ENCODE assay signal across 18 cellular contexts in genomic region chrX:1902901-1903379, GRCh38.
A peak's percentile ranks its signal among the peaks of the same experiment; 100 is the strongest.
DNase-seq lines count a peak whose midpoint lies in the region; ATAC-seq, FAIRE-seq and TF ChIP-seq lines count a peak whose summit lies in the region.
"Had no signal": no experiment of that assay in that cellular context is flagged by ENCODE, and none has a peak within 500 bp of the region (broad histone marks: within the 10 kb centered on the region; RNA-seq: fewer than 3 reads in every experiment).

No MANE protein-coding gene starts in this region.

- CTCF ChIA-PET in HepG2 (lab: Yijun Ruan, JAX; ENCODE audit: low intra/inter-chr PET ratio, low total read pairs), result no interaction called here

- H3K4me2 ChIP-seq in HepG2 (ENCODE audit: low read depth, low read length) (peak overlapping the region; percentile 26; the same call in 1 of the 2 replicates), astrocyte (ENCODE audit: low read length) (peak overlapping the region; percentile 55)

- H2AFZ ChIP-seq in HepG2 (ENCODE audit: low read length) (no peak overlapping the region), astrocyte (ENCODE audit: low read depth, low read length) (no peak overlapping the region)

- H4K20me1 ChIP-seq in HepG2 (ENCODE audit: insufficient read depth, low read length) (no peaks in the 10 kb centered on the region), astrocyte (ENCODE audit: insufficient read depth, low read length) (no peaks in the 10 kb centered on the region)

- TF ChIP-seq POLR2A in HepG2 (IDR thresholded peaks at IDR 0.05; ENCODE audit: insufficient read depth in 1 of 2, low read depth in 2 of 2, low read length in 2 of 2) (no peak), right lobe of liver (IDR thresholded peaks at IDR 0.05) (no peak)

- no peaks in the 10 kb centered on the region for H3K9me3 ChIP-seq in HepG2 (ENCODE audit: low read length)
- no peaks in the 10 kb centered on the region for H3K9me3 ChIP-seq in right lobe of liver
- H3K9me3 ChIP-seq in astrocyte (ENCODE audit: insufficient read depth, low read depth, low read length), result no peaks in the 10 kb centered on the region
- peaks cover 0 to 16% (median 0%) of the 10 kb centered on the region in 11 donors for H3K9me3 ChIP-seq in heart right ventricle
- H3K9me3 ChIP-seq: SJCRH30 had no signal

- TF ChIP-seq RAD21 in HepG2 (CRISPR knock-in tag; IDR thresholded peaks at IDR 0.05), result no peak

- no peak overlapping the region for H3K27ac Mint-ChIP-seq in astrocyte (ENCODE audit: unreplicated experiment)
- H3K27ac Mint-ChIP-seq: H9, T-helper 17 cell had no signal

- POLR2A ChIA-PET in HepG2 (lab: Yijun Ruan, JAX), result no interaction called here

- H3K79me2 ChIP-seq in HepG2 (ENCODE audit: insufficient read depth, low read length), result no peaks in the 10 kb centered on the region
- H3K79me2 ChIP-seq in astrocyte (ENCODE audit: insufficient read depth, low read length), result no peaks in the 10 kb centered on the region

- no peaks in the 10 kb centered on the region for H3K27me3 Mint-ChIP-seq in astrocyte (ENCODE audit: low read depth, unreplicated experiment)
- H3K27me3 Mint-ChIP-seq: T-helper 17 cell had no signal

- H3K9ac ChIP-seq in HepG2 (ENCODE audit: insufficient read depth, low read depth, low read length) (no peak overlapping the region), astrocyte (ENCODE audit: low read length) (no peak overlapping the region)

- H3K27me3 ChIP-seq in HepG2 (ENCODE audit: control insufficient read depth in 1 of 2, insufficient read depth in 2 of 2, low read length in 2 of 2) (peaks cover 0 to 5% of the 10 kb centered on the region in 2 experiments; a peak in 2 of 5 replicates), right lobe of liver (no peaks in the 10 kb centered on the region), astrocyte (ENCODE audit: insufficient read depth, low read length) (peaks cover 2% of the 10 kb centered on the region), heart right ventricle (peaks cover 0 to 20% (median 2%) of the 10 kb centered on the region in 7 donors)
- H3K27me3 ChIP-seq: SJCRH30 had no signal

- H3K9me3 Mint-ChIP-seq in astrocyte (ENCODE audit: unreplicated experiment), result peaks cover 3% of the 10 kb centered on the region

- in situ Hi-C loops in HepG2 (cut with HindIII; ENCODE audit: extremely low pct_ligation_motif_present, low pct_unique_long_range_greater_than_20kb), result no loop called here

- no peak for DNase-seq in HepG2 (ENCODE audit: low spot score)
- no peak for DNase-seq in right lobe of liver
- peak; percentile 84 for DNase-seq in NCI-H82 (lab: John Stamatoyannopoulos, UW)
- DNase-seq in astrocyte (ENCODE audit: low read depth), result no peak
- DNase-seq in heart right ventricle, result no peak
- no peak for DNase-seq in activated CD8-positive, alpha-beta memory T cell treated with anti-CD3 and anti-CD28 coated beads, Interleukin-2, amount 50 U/mL, for 48 hours
- DNase-seq: DMS79 treated with DMSO at 0.1 percent for 48 hours, H9, Kasumi-1, MM.1S, NCI-H1092, NCI-H526, OCI-M1, RPMI8226, SJCRH30, T-helper 17 cell had no signal

- TF ChIP-seq CTCF in HepG2 (CRISPR knock-in tag; IDR thresholded peaks at IDR 0.05), result no peak
- no peak for TF ChIP-seq CTCF in right lobe of liver (IDR thresholded peaks at IDR 0.05)
- no peak for TF ChIP-seq CTCF in astrocyte (IDR thresholded peaks at IDR 0.05; ENCODE audit: insufficient read depth, low read depth, low read length)
- no peak for TF ChIP-seq CTCF in heart right ventricle (IDR thresholded peaks at IDR 0.05)

- ATAC-seq in HepG2 (peak; percentile 48), right lobe of liver (no peak), heart right ventricle (no peak), GM21737 (IDR thresholded peaks at IDR 0.05; ENCODE audit: unreplicated experiment) (no peak)
- ATAC-seq: T-helper 17 cell had no signal

- no peaks in the 10 kb centered on the region for H3K36me3 Mint-ChIP-seq in astrocyte (ENCODE audit: low read depth, unreplicated experiment)

- H3K4me1 ChIP-seq in HepG2 (ENCODE audit: insufficient read depth, low read length) (peaks cover 18% of the 10 kb centered on the region), right lobe of liver (no peaks in the 10 kb centered on the region), astrocyte (ENCODE audit: insufficient read depth, low read length) (peaks cover 4% of the 10 kb centered on the region), heart right ventricle (no peaks in the 10 kb centered on the region)
- H3K4me1 ChIP-seq: SJCRH30 had no signal

- H3K4me1 Mint-ChIP-seq in astrocyte (ENCODE audit: low read depth, unreplicated experiment), result peaks cover 4% of the 10 kb centered on the region
- H3K4me1 Mint-ChIP-seq: T-helper 17 cell had no signal

- FAIRE-seq in HepG2 (lab: Jason Lieb, UNC) (no peak), astrocyte (lab: Jason Lieb, UNC) (no peak)

- no TSS peak for BruUV-seq in HepG2 (replicated peaks; lab: Mats Ljungman, UMichigan)

- 1% methylated on average over 9 of the region's 9 CpGs for WGBS in HepG2 (ENCODE audit: low lambda C conversion rate)
- 41% methylated on average over 9 of the region's 9 CpGs for WGBS in right lobe of liver (ENCODE audit: insufficient coverage, low coverage, low lambda C conversion rate, missing lambda C conversion rate)
- WGBS in heart right ventricle, 2 donors, result 76 to 82% methylated on average over 9 of the region's 9 CpGs

- H3K4me3 ChIP-seq in HepG2 (replicated peaks in 1 of 3; ENCODE audit: insufficient read depth in 1 of 3, low read depth in 2 of 3, low read length in 3 of 3), result no peak overlapping the region
- no peak overlapping the region for H3K4me3 ChIP-seq in right lobe of liver
- no peak overlapping the region for H3K4me3 ChIP-seq in astrocyte (ENCODE audit: insufficient read depth, low read depth, low read length)
- no peak overlapping the region for H3K4me3 ChIP-seq in heart right ventricle
- H3K4me3 ChIP-seq: SJCRH30 had no signal

- intact Hi-C loops in HepG2 (cut with micrococcal nuclease; ENCODE audit: unreplicated experiment) (no loop called here), right lobe of liver (cut with DNase I) (no loop called here), heart right ventricle (cut with DNase I) (no loop called here)

- no peak for TF ChIP-seq EP300 in HepG2 (IDR thresholded peaks at IDR 0.05; ENCODE audit: low read depth in 2 of 2, low read length in 2 of 2)
- TF ChIP-seq EP300 in HepG2 (CRISPR knock-in tag; IDR thresholded peaks at IDR 0.05; ENCODE audit: borderline replicate concordance), result no peak

- H3K27ac ChIP-seq in HepG2 (ENCODE audit: extremely low read length, insufficient read depth, low read length) (no peak overlapping the region), right lobe of liver (no peak overlapping the region), astrocyte (ENCODE audit: low read depth, low read length) (no peak overlapping the region), heart right ventricle (no peak overlapping the region)
- H3K27ac ChIP-seq: C4-2B, SJCRH30 had no signal

- H3K4me3 Mint-ChIP-seq in astrocyte (ENCODE audit: unreplicated experiment), result no peak overlapping the region
- H3K4me3 Mint-ChIP-seq: H9, T-helper 17 cell had no signal

- no peaks in the 10 kb centered on the region for H3K36me3 ChIP-seq in HepG2 (replicated peaks in 1 of 2; ENCODE audit: control insufficient read depth in 1 of 2, insufficient read depth in 2 of 2, low read length in 2 of 2)
- H3K36me3 ChIP-seq in right lobe of liver, result no peaks in the 10 kb centered on the region
- H3K36me3 ChIP-seq in astrocyte (ENCODE audit: insufficient read depth, low read length), result no peaks in the 10 kb centered on the region
- H3K36me3 ChIP-seq in heart right ventricle, result no peaks in the 10 kb centered on the region
- H3K36me3 ChIP-seq: SJCRH30 had no signal

TF ChIP-seq in HepG2, 621 proteins besides CTCF, POLR2A, EP300 and RAD21 (continues in another document):
- TF ChIP-seq ZNF782 (CRISPR knock-in tag; IDR thresholded peaks at IDR 0.05; ENCODE audit: borderline replicate concordance), result no peak
